8 cellular contexts compared by ENCODE assay signal in the genomic region with DNA sequence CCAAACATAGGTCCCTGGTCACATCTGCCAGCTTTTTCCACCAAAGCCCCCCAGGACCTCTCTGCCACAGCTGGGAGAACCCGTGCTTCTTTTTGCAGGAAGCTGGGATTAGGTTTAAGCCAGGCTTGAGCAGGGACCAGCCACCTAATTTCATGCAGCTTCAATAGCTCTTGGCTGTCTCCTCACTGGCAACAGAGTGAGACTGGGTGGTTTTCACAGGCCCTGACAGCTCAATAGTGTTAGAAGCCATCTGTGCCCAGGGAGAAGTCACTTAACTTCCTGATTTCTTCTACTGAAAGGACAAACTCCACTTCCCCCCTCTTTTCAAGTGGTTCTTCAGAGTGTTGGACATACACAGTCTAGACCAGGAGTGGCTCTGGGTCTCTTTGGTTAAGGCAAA. TPM values are rescaled to one million over a fixed set of nuclear protein-coding genes. Genes with fewer than 3 reads are reported as not detected.
DNase-seq lines count a peak whose midpoint lies in the region; ATAC-seq and TF ChIP-seq lines count a peak whose summit lies in the region.
"Had no signal": no experiment of that assay in that cellular context is flagged by ENCODE, and none has a peak within 500 bp of the region (broad histone marks: within the 10 kb centered on the region; RNA-seq: fewer than 3 reads in every experiment).

No MANE protein-coding gene starts in this region.

- H3K27ac ChIP-seq in MM.1S (ENCODE audit: low read length) (peak overlapping the region; percentile 53), left lung (peak overlapping the region; percentile 71 to 87), thyroid gland (peak overlapping the region; percentile 82 to 99 (median 85))

- H3K36me3 ChIP-seq in MM.1S (replicated peaks; ENCODE audit: insufficient read depth, low read length) (no peaks in the 10 kb centered on the region), left lung (peaks cover 0 to 51% of the 10 kb centered on the region in 2 donors), thyroid gland (peaks cover 0 to 6% of the 10 kb centered on the region in 2 donors)

- ATAC-seq in WTC11 (no peak), left lung (peak; percentile 68), natural killer cell (no peak), HG02973 (IDR thresholded peaks at IDR 0.05; ENCODE audit: unreplicated experiment) (no peak), HG02884 (IDR thresholded peaks at IDR 0.05; ENCODE audit: unreplicated experiment) (no peak)

- peak overlapping the region; percentile 23; the same call in 1 of the 2 replicates for H3K9ac ChIP-seq in MM.1S (ENCODE audit: low read length)

- H3K4me1 Mint-ChIP-seq in WTC11 = peaks cover 8% of the 10 kb centered on the region
- peaks cover 0 to 4% of the 10 kb centered on the region in 2 donors for H3K4me1 Mint-ChIP-seq in natural killer cell

- H3K27me3 Mint-ChIP-seq in WTC11 (ENCODE audit: low read depth) = no peaks in the 10 kb centered on the region
- H3K27me3 Mint-ChIP-seq in natural killer cell (ENCODE audit: low read depth in 2 of 2) = no peaks in the 10 kb centered on the region
- H3K27me3 Mint-ChIP-seq: activated naive CD4-positive, alpha-beta T cell treated with anti-CD3 and anti-CD28 coated beads, Interleukin-2, amount 50 U/mL, for 24 hours had no signal

- H3K9me3 Mint-ChIP-seq in WTC11 = no peaks in the 10 kb centered on the region
- H3K9me3 Mint-ChIP-seq in natural killer cell = no peaks in the 10 kb centered on the region
- H3K9me3 Mint-ChIP-seq: activated naive CD4-positive, alpha-beta T cell treated with anti-CD3 and anti-CD28 coated beads, Interleukin-2, amount 50 U/mL, for 24 hours had no signal

- no peak for TF ChIP-seq POLR2A in thyroid gland (IDR thresholded peaks at IDR 0.05)

- H3K79me2 ChIP-seq in MM.1S (ENCODE audit: low read length) = no peaks in the 10 kb centered on the region

- H3K4me1 ChIP-seq in MM.1S (ENCODE audit: low read length) = peaks cover 8% of the 10 kb centered on the region
- peaks cover 0 to 17% of the 10 kb centered on the region in 2 donors for H3K4me1 ChIP-seq in left lung
- peaks cover 10 to 13% of the 10 kb centered on the region in 2 donors for H3K4me1 ChIP-seq in thyroid gland

- H3K4me3 Mint-ChIP-seq in WTC11 (no peak overlapping the region), natural killer cell (no peak overlapping the region)
- H3K4me3 Mint-ChIP-seq: activated naive CD4-positive, alpha-beta T cell treated with anti-CD3 and anti-CD28 coated beads, Interleukin-2, amount 50 U/mL, for 24 hours had no signal

- POLR2A ChIA-PET in WTC11 (lab: Charles Lee) = no interaction called here

- H3F3A ChIP-seq in MM.1S (ENCODE audit: insufficient read depth, low read length) = no peaks in the 10 kb centered on the region

- H3K9me2 ChIP-seq in MM.1S (replicated peaks; ENCODE audit: insufficient read depth, low read length) = no peaks in the 10 kb centered on the region

- no peaks in the 10 kb centered on the region for H3K27me3 ChIP-seq in MM.1S (replicated peaks; ENCODE audit: insufficient read depth, low read length)
- H3K27me3 ChIP-seq in left lung = no peaks in the 10 kb centered on the region
- H3K27me3 ChIP-seq in thyroid gland = no peaks in the 10 kb centered on the region

- H3K4me3 ChIP-seq in MM.1S (ENCODE audit: low read length) (no peak overlapping the region), left lung (no peak overlapping the region), thyroid gland (replicated peaks in 1 of 3) (no peak overlapping the region)

- no peak overlapping the region; the same call in 1 of the 2 replicates for H2AFZ ChIP-seq in MM.1S (ENCODE audit: low read length)

- peak overlapping the region; percentile 68; the same call in 1 of the 2 replicates for H3K27ac Mint-ChIP-seq in WTC11
- no peak overlapping the region for H3K27ac Mint-ChIP-seq in natural killer cell
- H3K27ac Mint-ChIP-seq: activated naive CD4-positive, alpha-beta T cell treated with anti-CD3 and anti-CD28 coated beads, Interleukin-2, amount 50 U/mL, for 24 hours had no signal

- no peaks in the 10 kb centered on the region for H4K20me1 ChIP-seq in MM.1S (ENCODE audit: insufficient read depth, low read length)

- intact Hi-C loops in left lung (cut with DNase I) = loop anchor here in 1 of 2 donors (10.0 kb wide), 1 partner anchor 317 kb away; no protein-coding TSS in a partner anchor
- intact Hi-C loops in thyroid gland (cut with DNase I) = loop anchor here (2.0 to 10.0 kb wide), 3 partner anchors 167 to 417 kb away; no protein-coding TSS in a partner anchor
- intact Hi-C loops in natural killer cell (cut with micrococcal nuclease) = loop anchor here (2.0 kb wide), 3 partner anchors 21 to 167 kb away; a partner anchor contains a TSS

- H3K36me3 Mint-ChIP-seq in WTC11 (peaks cover 31% of the 10 kb centered on the region), natural killer cell (no peaks in the 10 kb centered on the region)

- WGBS in thyroid gland, 2 donors = 33 to 50% methylated on average over 1 of the region's 1 CpG

- TF ChIP-seq CTCF in MM.1S (IDR thresholded peaks at IDR 0.05; ENCODE audit: low read length) (no peak), WTC11 (IDR thresholded peaks at IDR 0.05) (no peak), left lung (IDR thresholded peaks at IDR 0.05) (no peak), thyroid gland (IDR thresholded peaks at IDR 0.05) (no peak), natural killer cell (IDR thresholded peaks at IDR 0.05) (no peak)

- H3K4me2 ChIP-seq in MM.1S (ENCODE audit: low read depth, low read length) = peak overlapping the region; percentile 32

- CTCF ChIA-PET in WTC11 (lab: Charles Lee) = interaction anchor here (0.7 to 3.1 kb wide), 30 partner anchors 8 to 324 kb away, joined by 3 to 29 read pairs (median 5); a partner anchor contains a TSS

- no peak for DNase-seq in MM.1S
- DNase-seq in WTC11 (ENCODE audit: low spot score) = no peak
- DNase-seq in left lung = no peak
- DNase-seq in thyroid gland = peak; percentile 54 to 57
- DNase-seq in natural killer cell = no peak

- H3K9me3 ChIP-seq in MM.1S (replicated peaks; ENCODE audit: insufficient read depth, low read length) (no peaks in the 10 kb centered on the region), left lung (no peaks in the 10 kb centered on the region), thyroid gland (no peaks in the 10 kb centered on the region)

TF ChIP-seq in WTC11, 78 proteins besides CTCF, POLR2A, EP300 and RAD21 (continues in another document):
- no peak for TF ChIP-seq JAZF1 (CRISPR knock-in tag; IDR thresholded peaks at IDR 0.05)
- TF ChIP-seq HMGA2 (CRISPR knock-in tag; IDR thresholded peaks at IDR 0.05) = no peak
- TF ChIP-seq, protein P1, sequence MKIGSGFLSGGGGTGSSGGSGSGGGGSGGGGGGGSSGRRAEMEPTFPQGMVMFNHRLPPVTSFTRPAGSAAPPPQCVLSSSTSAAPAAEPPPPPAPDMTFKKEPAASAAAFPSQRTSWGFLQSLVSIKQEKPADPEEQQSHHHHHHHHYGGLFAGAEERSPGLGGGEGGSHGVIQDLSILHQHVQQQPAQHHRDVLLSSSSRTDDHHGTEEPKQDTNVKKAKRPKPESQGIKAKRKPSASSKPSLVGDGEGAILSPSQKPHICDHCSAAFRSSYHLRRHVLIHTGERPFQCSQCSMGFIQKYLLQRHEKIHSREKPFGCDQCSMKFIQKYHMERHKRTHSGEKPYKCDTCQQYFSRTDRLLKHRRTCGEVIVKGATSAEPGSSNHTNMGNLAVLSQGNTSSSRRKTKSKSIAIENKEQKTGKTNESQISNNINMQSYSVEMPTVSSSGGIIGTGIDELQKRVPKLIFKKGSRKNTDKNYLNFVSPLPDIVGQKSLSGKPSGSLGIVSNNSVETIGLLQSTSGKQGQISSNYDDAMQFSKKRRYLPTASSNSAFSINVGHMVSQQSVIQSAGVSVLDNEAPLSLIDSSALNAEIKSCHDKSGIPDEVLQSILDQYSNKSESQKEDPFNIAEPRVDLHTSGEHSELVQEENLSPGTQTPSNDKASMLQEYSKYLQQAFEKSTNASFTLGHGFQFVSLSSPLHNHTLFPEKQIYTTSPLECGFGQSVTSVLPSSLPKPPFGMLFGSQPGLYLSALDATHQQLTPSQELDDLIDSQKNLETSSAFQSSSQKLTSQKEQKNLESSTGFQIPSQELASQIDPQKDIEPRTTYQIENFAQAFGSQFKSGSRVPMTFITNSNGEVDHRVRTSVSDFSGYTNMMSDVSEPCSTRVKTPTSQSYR (CRISPR knock-in tag; IDR thresholded peaks at IDR 0.05) = no peak
- TF ChIP-seq GRHL2 (CRISPR knock-in tag; IDR thresholded peaks at IDR 0.05; ENCODE audit: insufficient replicate concordance, severe bottlenecking) = no peak
- TF ChIP-seq CREB1 (CRISPR knock-in tag; IDR thresholded peaks at IDR 0.05) = no peak
- no peak for TF ChIP-seq PRRX2 (CRISPR knock-in tag; IDR thresholded peaks at IDR 0.05)
- TF ChIP-seq ZNF121 (CRISPR knock-in tag; IDR thresholded peaks at IDR 0.05) = no peak
- no peak for TF ChIP-seq ZNF396 (CRISPR knock-in tag; IDR thresholded peaks at IDR 0.05; ENCODE audit: borderline replicate concordance)
- TF ChIP-seq, protein P2, sequence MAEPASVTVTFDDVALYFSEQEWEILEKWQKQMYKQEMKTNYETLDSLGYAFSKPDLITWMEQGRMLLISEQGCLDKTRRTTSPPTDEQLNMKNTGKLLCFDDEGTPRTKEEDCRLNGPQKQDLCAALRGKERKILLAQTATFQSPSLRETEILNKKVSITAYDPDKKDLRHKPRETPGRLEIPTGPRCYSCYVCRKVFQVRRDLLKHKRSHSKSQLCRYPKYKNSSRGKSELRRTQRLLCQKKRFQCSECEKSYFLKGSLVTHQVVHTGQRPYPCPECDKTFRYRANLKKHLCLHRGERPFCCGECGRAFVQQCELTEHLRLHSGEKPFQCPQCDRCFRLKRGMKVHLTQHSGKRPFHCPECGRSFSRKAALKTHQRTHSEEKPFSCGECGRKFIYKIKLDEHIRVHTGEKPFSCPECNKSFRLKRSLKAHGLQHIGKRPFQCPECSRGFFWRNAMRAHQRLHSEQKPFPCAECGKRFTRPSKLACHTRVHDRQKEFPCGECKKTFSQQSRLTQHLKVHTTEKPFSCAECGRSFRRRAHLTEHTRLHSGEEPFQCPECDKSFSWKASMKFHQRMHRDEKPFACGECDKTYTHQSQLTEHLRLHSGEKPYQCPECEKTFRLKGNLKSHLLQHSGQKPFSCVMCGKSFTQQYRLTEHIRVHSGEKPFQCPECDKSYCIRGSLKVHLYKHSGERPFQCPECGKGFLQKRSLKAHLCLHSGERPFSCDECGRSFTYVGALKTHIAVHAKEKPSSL (CRISPR knock-in tag; conservative IDR thresholded peaks at IDR 0.05) = no peak
- no peak for TF ChIP-seq ZNF138 (CRISPR knock-in tag; conservative IDR thresholded peaks at IDR 0.05)

RNA-seq across cellular contexts. Expression of a gene that starts 20.4 kb away (rescaled TPM):
- 93.8 to 99.9 TPM (median 94.7 TPM) in 3 replicates for total RNA-seq in WTC11 (2021)
- total RNA-seq in left lung = 10 to 100 TPM; 66.0 to 70.0 TPM
- 10 to 100 TPM; 67.1 to 94.7 (median 85.2) TPM for total RNA-seq in thyroid gland
- total RNA-seq in natural killer cell = 100 to 1,000 TPM in 2 of 3 donors, 10 to 100 TPM in 1; 90.2 to 114 (median 101) TPM

RNA-seq across cellular contexts. Expression of a gene that starts 28.7 kb away (rescaled TPM):
- total RNA-seq in WTC11 (2021) (37.6 to 44.2 TPM (median 43.0 TPM) in 3 replicates), left lung (10 to 100 TPM; 19.2 to 20.6 TPM), thyroid gland (10 to 100 TPM; 10.2 to 30.9 (median 18.0) TPM), natural killer cell (10 to 100 TPM in 1 of 3 donors, 1 to 10 TPM in 2; 8.0 to 11.2 (median 8.8) TPM)

RNA-seq across cellular contexts. Expression of a gene that starts 34.3 kb away (rescaled TPM):
- total RNA-seq in WTC11 (2021) (60.8 to 75.4 TPM (median 68.2 TPM) in 3 replicates), left lung (10 to 100 TPM; 28.8 to 45.4 TPM), thyroid gland (10 to 100 TPM; 12.4 to 30.0 (median 17.9) TPM), natural killer cell (1 to 10 TPM in 1 of 3 donors, under 1 TPM in 2; 0.54 to 1.6 (median 0.79) TPM)

Comparison
In these comparisons a context has a peak if more than half of its experiments do, and no peak if none do; other contexts are left out.
1. DNase-seq: peak in thyroid gland (2 of 2); none in MM.1S (single experiment), WTC11 (single experiment), left lung (0 of 2) and natural killer cell (single experiment).
2. RNA of a gene that starts 34.3 kb away (total RNA-seq): 60.8 to 75.4 TPM in WTC11, 28.8 to 45.4 TPM in left lung and 12.4 to 30.0 TPM in thyroid gland; 0.54 to 1.6 TPM in natural killer cell; every median in the first group is over 4 times any median in the second.
3. Peak in every context shown above with its lines, with median percentiles within 50 percentile points of each other: H3K27ac ChIP-seq.